21 cellular contexts compared by ENCODE assay signal in the genomic region with DNA sequence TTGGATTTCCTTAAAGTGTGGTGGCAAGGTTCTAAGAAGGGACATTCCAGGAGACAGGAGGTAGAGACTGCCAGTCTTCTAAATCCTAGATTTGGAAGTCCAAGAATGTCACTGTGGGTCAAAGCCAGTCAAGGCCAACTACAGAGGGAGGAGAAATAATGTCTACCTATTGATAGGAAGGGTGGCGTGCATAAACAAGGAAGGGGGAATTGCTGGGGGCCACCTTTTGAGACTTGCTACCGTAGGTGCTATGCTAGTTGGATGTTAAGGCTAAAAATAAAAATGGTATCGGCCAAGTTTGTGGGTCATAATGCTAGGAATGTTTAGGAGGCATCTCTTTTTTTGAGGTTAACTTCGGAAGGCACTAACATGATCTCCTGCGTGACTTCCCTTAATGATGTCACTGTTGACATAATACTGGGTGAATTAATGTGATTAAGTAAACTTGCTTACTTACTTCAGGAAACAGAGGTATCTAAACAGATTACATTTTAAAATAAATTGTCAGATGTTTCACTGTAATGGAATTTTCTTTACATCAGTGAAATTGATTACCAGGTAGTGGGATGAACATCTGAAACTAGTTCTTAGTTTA. TPM values are rescaled to one million over a fixed set of nuclear protein-coding genes. Genes with fewer than 3 reads are reported as not detected.
A peak's percentile ranks its signal among the peaks of the same experiment; 100 is the strongest.
DNase-seq lines count a peak whose midpoint lies in the region; ATAC-seq and TF ChIP-seq lines count a peak whose summit lies in the region.
"Had no signal": no experiment of that assay in that cellular context is flagged by ENCODE, and none has a peak within 500 bp of the region (broad histone marks: within the 10 kb centered on the region; RNA-seq: fewer than 3 reads in every experiment).

No MANE protein-coding gene starts in this region.

- H3K4me3 ChIP-seq in right cardiac atrium (ENCODE audit: low read length): no peak overlapping the region
- H3K4me3 ChIP-seq in fibroblast of the aortic adventitia (ENCODE audit: low read depth, low read length): no peak overlapping the region
- H3K4me3 ChIP-seq in neuronal stem cell (ENCODE audit: low read length in 2 of 2): no peak overlapping the region
- no peak overlapping the region for H3K4me3 ChIP-seq in ovary

- H3K79me1 ChIP-seq in neuronal stem cell (ENCODE audit: low read depth, low read length): peaks cover 2% of the 10 kb centered on the region

- ATAC-seq in right cardiac atrium (no peak), Right ventricle myocardium superior (ENCODE audit: poor library complexity) (no peak), HG03045 (IDR thresholded peaks at IDR 0.05; ENCODE audit: unreplicated experiment) (no peak)
- ATAC-seq: activated T-helper 17 cell treated with anti-CD3 and anti-CD28 coated beads, Interleukin-2, amount 50 U/mL, for 72 hours; naive thymus-derived CD4-positive, alpha-beta T cell had no signal

- WGBS in right cardiac atrium: 48% methylated on average over 5 of the region's 5 CpGs
- WGBS in neuronal stem cell (ENCODE audit: extremely low coverage in 2 of 2, insufficient read length in 2 of 2, insufficient replicate concordance in 1 of 2), 2 donors: no CpG with 5 or more reads among the region's 5 CpGs
- WGBS in ovary, 3 donors: 52 to 55% (median 55%) methylated on average over 5 of the region's 5 CpGs

- no peak overlapping the region for H3K4me2 ChIP-seq in neuronal stem cell (ENCODE audit: insufficient read depth, low read length, poor library complexity, severe bottlenecking)

- H2BK5ac ChIP-seq in neuronal stem cell (ENCODE audit: low read length): no peak overlapping the region

- H2BK15ac ChIP-seq in neuronal stem cell (ENCODE audit: low read length): no peak overlapping the region

- H3K36me3 ChIP-seq in neuronal stem cell (replicated peaks in 1 of 2; ENCODE audit: control insufficient read depth in 2 of 2, insufficient read depth in 2 of 2, low read length in 2 of 2) (peaks cover 0 to 4% of the 10 kb centered on the region in 2 donors), ovary (no peaks in the 10 kb centered on the region)

- H3K4me1 ChIP-seq in right cardiac atrium (ENCODE audit: control insufficient read depth, insufficient read depth, low read length) (peaks cover 3% of the 10 kb centered on the region), neuronal stem cell (ENCODE audit: control insufficient read depth in 2 of 2, insufficient read depth in 1 of 2, low read depth in 1 of 2, low read length in 2 of 2) (peaks cover 0 to 4% of the 10 kb centered on the region in 2 donors), ovary (ENCODE audit: insufficient read depth) (peaks cover 7% of the 10 kb centered on the region)

- DNase-seq in right cardiac atrium (no peak), Right ventricle myocardium superior (no peak), amniotic epithelial cell (ENCODE audit: low read depth) (peak; percentile 69), fibroblast of the aortic adventitia (ENCODE audit: low read depth) (peak; percentile 23), neuronal stem cell (ENCODE audit: low spot score) (no peak), GM10266 (ENCODE audit: extremely low spot score) (no peak), ovary (no peak)
- DNase-seq: activated CD4-positive, alpha-beta T cell treated with anti-CD3 and anti-CD28 coated beads for 4 hours; activated naive CD8-positive, alpha-beta T cell treated with anti-CD3 and anti-CD28 coated beads, Interleukin-2, amount 10 ng/mL, durations not matched to agents 7 days and 5 days; central memory CD4-positive, alpha-beta T cell; effector memory CD4-positive, alpha-beta T cell; Kasumi-1; naive thymus-derived CD4-positive, alpha-beta T cell; NCI-H1105; NCI-H2107; NCI-H524 treated with DMSO at 0.1 percent for 48 hours; posterior cingulate gyrus; stimulated activated CD4-positive, alpha-beta T cell treated with anti-CD3 and anti-CD28 coated beads, Interleukin-4, amount 100 ng/mL, for 4 hours; T-helper 1 cell had no signal

- no peak overlapping the region for H3K14ac ChIP-seq in neuronal stem cell (ENCODE audit: low read length)

- no peak overlapping the region for H3K9ac ChIP-seq in neuronal stem cell (ENCODE audit: low read depth, low read length, poor library complexity)

- no peak overlapping the region for H4K91ac ChIP-seq in neuronal stem cell (ENCODE audit: low read depth, low read length, poor library complexity)

- H3K27me3 ChIP-seq in right cardiac atrium (ENCODE audit: control insufficient read depth, insufficient read depth) (no peaks in the 10 kb centered on the region), neuronal stem cell (ENCODE audit: control insufficient read depth in 3 of 3, insufficient read depth in 3 of 3, low read depth in 1 of 3, low read length in 3 of 3) (no peaks in the 10 kb centered on the region), ovary (no peaks in the 10 kb centered on the region)

- no peak for TF ChIP-seq EP300 in ovary (IDR thresholded peaks at IDR 0.05)

- no peak overlapping the region for H2AFZ ChIP-seq in neuronal stem cell (ENCODE audit: low read length)

- no peak overlapping the region for H2BK120ac ChIP-seq in neuronal stem cell (ENCODE audit: low read depth, low read length)

- H4K8ac ChIP-seq in neuronal stem cell (ENCODE audit: low read depth, low read length): no peak overlapping the region

- no peaks in the 10 kb centered on the region for H3K9me3 ChIP-seq in right cardiac atrium (ENCODE audit: control insufficient read depth, low read length)
- no peaks in the 10 kb centered on the region for H3K9me3 ChIP-seq in neuronal stem cell (replicated peaks in 1 of 2; ENCODE audit: control insufficient read depth in 2 of 2, insufficient read depth in 1 of 2, low read depth in 1 of 2, low read length in 2 of 2)
- H3K9me3 ChIP-seq in ovary: no peaks in the 10 kb centered on the region

- no peak overlapping the region for H3K4ac ChIP-seq in neuronal stem cell (ENCODE audit: low read length)

- no peak overlapping the region for H2AK5ac ChIP-seq in neuronal stem cell (ENCODE audit: low read depth, low read length)

- TF ChIP-seq CTCF in fibroblast of the aortic adventitia (IDR thresholded peaks at IDR 0.05; ENCODE audit: insufficient read depth, low read length) (no peak), GM10266 (IDR thresholded peaks at IDR 0.05; ENCODE audit: control insufficient read depth, insufficient read depth, low read depth, missing control alignments) (no peak), ovary (IDR thresholded peaks at IDR 0.05) (no peak)

- H3K27ac ChIP-seq in right cardiac atrium (ENCODE audit: low read length) (peak overlapping the region; percentile 76), neuronal stem cell (replicated peaks; ENCODE audit: low read length) (no peak overlapping the region), ovary (no peak overlapping the region)

- H2BK12ac ChIP-seq in neuronal stem cell (ENCODE audit: low read length): no peak overlapping the region

- no peak overlapping the region for H3K18ac ChIP-seq in neuronal stem cell (ENCODE audit: low read length)

- no peak for TF ChIP-seq POLR2A in ovary (IDR thresholded peaks at IDR 0.05)

- intact Hi-C loops in right cardiac atrium (cut with DNase I): no loop called here
- intact Hi-C loops in Right ventricle myocardium superior (cut with DNase I): no loop called here
- intact Hi-C loops in ovary (cut with DNase I): no loop called here

- H3K23ac ChIP-seq in neuronal stem cell (ENCODE audit: low read depth, low read length, poor library complexity): no peak overlapping the region

RNA-seq across cellular contexts. Expression of a gene that starts 4.8 kb away (rescaled TPM):
- 10 to 100 TPM; 26.4 to 35.3 (median 32.0) TPM for total RNA-seq in right cardiac atrium
- 11.5 TPM for polyA plus RNA-seq in right cardiac atrium
- total RNA-seq in Right ventricle myocardium superior: 33.4 TPM
- total RNA-seq in fibroblast of the aortic adventitia (ENCODE audit: low replicate concordance): 12.6 and 17.2 TPM in 2 replicates
- polyA plus RNA-seq in neuronal stem cell (2013, experiment 1 of 2): 8.3 TPM
- polyA plus RNA-seq in neuronal stem cell (2013, experiment 2 of 2): 8.2 TPM
- 10 to 100 TPM; 12.3 to 31.4 (median 27.7) TPM for total RNA-seq in ovary
- polyA plus RNA-seq in ovary: 10 to 100 TPM in 1 of 2 donors, 1 to 10 TPM in 1; 7.2 to 24.0 TPM

Comparison
In these comparisons a context has a peak if more than half of its experiments do, and no peak if none do; other contexts are left out.
1. DNase-seq: peak in amniotic epithelial cell (single experiment) and fibroblast of the aortic adventitia (single experiment); none in right cardiac atrium (0 of 3), Right ventricle myocardium superior (single experiment), neuronal stem cell (single experiment), GM10266 (single experiment) and ovary (0 of 5).